In genomic region chr2:234308814-234309195, GRCh38 we compare ENCODE assay signal across 9 cellular contexts.
DNase-seq lines count a peak whose midpoint lies in the region; ATAC-seq and TF ChIP-seq lines count a peak whose summit lies in the region.
"Had no signal": no experiment of that assay in that cellular context is flagged by ENCODE, and none has a peak within 500 bp of the region (broad histone marks: within the 10 kb centered on the region; RNA-seq: fewer than 3 reads in every experiment).

No MANE protein-coding gene starts in this region.

- H3K4me3 ChIP-seq in colonic mucosa (no peak overlapping the region), skeletal muscle tissue (ENCODE audit: low read length in 3 of 3) (no peak overlapping the region), coronary artery (no peak overlapping the region)
- H3K4me3 ChIP-seq: SK-N-MC had no signal

- DNase-seq in T-helper 2 cell (peak in 4 of 5 experiments; percentile 35 to 98 (median 58)), colonic mucosa (peak; percentile 34), hippocampal formation (lab: John Stamatoyannopoulos, UW) (no peak), coronary artery (ENCODE audit: low spot score) (no peak), SIG-M5 (lab: John Stamatoyannopoulos, UW) (no peak)

- intact Hi-C loops in colonic mucosa (cut with DNase I) = no loop called here

- H3K9ac ChIP-seq in colonic mucosa (ENCODE audit: low read depth in 2 of 2, low read length in 2 of 2) = no peak overlapping the region
- no peak overlapping the region for H3K9ac ChIP-seq in skeletal muscle tissue (ENCODE audit: low read depth in 1 of 3, low read length in 3 of 3)

- ATAC-seq in GM18861 (IDR thresholded peaks at IDR 0.05; ENCODE audit: unreplicated experiment) = peak; percentile 87
- ATAC-seq in HG03039 (IDR thresholded peaks at IDR 0.05; ENCODE audit: unreplicated experiment) = peak; percentile 85

- H3K9me3 ChIP-seq in colonic mucosa (no peaks in the 10 kb centered on the region), skeletal muscle tissue (ENCODE audit: control insufficient read depth in 3 of 3, low read length in 3 of 3) (peaks cover 0 to 4% (median 0%) of the 10 kb centered on the region in 3 donors)

- TF ChIP-seq CTCF in colonic mucosa (IDR thresholded peaks at IDR 0.05) (no peak), coronary artery (IDR thresholded peaks at IDR 0.05) (no peak)

- H3K36me3 ChIP-seq in colonic mucosa (no peaks in the 10 kb centered on the region), skeletal muscle tissue (ENCODE audit: control insufficient read depth in 3 of 3, insufficient read depth in 3 of 3, low read length in 3 of 3) (no peaks in the 10 kb centered on the region)

- H3K27me3 ChIP-seq in colonic mucosa (no peaks in the 10 kb centered on the region), skeletal muscle tissue (ENCODE audit: control insufficient read depth in 3 of 3, insufficient read depth in 3 of 3, low read length in 3 of 3) (no peaks in the 10 kb centered on the region)

- H3K4me1 ChIP-seq in colonic mucosa = no peaks in the 10 kb centered on the region
- no peaks in the 10 kb centered on the region for H3K4me1 ChIP-seq in skeletal muscle tissue (ENCODE audit: control insufficient read depth in 3 of 3, insufficient read depth in 3 of 3, low read length in 3 of 3)

- H3K27ac ChIP-seq in colonic mucosa (no peak overlapping the region), skeletal muscle tissue (ENCODE audit: low read depth, low read length) (peak overlapping the region; percentile 72), coronary artery (peak overlapping the region in 1 of 2 donors; percentile 45)
- H3K27ac ChIP-seq: SK-N-MC had no signal

Comparison
In these comparisons a context has a peak if more than half of its experiments do, and no peak if none do; other contexts are left out.
1. DNase-seq: peak in T-helper 2 cell (4 of 5) and colonic mucosa (single experiment); none in hippocampal formation (0 of 2), coronary artery (single experiment) and SIG-M5 (single experiment).